In the genomic region with DNA sequence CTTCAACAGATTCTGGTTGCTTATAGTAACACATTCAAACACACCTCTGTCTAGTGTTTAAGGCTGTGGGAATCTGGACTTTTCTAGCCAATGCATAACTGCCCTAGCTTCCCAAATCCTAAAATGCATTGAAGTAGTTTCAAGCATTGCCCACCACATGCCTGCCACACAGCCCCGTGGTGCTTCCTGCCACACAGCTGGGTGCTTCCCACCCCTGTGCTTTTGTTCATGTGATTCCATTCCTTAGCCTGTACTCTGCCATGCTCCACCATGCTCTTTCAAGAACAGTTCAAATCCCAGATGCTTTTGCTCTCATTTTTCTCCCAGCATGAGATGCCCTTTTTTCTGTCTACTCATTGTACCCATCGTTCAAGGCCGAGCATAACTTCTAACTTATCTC, we compare ENCODE assay signal across 2 cellular contexts.
TF ChIP-seq lines count a peak whose summit lies in the region.

No MANE protein-coding gene starts in this region.

TF ChIP-seq in HEK293, 187 proteins besides CTCF, POLR2A, EP300 and RAD21:
- 0 out of 2 replicates have a peak, but pooled peaks have one; percentile 24 for TF ChIP-seq ZIC2 (tag by site-specific recombination; IDR thresholded peaks at IDR 0.05)
- TF ChIP-seq, protein P1, sequence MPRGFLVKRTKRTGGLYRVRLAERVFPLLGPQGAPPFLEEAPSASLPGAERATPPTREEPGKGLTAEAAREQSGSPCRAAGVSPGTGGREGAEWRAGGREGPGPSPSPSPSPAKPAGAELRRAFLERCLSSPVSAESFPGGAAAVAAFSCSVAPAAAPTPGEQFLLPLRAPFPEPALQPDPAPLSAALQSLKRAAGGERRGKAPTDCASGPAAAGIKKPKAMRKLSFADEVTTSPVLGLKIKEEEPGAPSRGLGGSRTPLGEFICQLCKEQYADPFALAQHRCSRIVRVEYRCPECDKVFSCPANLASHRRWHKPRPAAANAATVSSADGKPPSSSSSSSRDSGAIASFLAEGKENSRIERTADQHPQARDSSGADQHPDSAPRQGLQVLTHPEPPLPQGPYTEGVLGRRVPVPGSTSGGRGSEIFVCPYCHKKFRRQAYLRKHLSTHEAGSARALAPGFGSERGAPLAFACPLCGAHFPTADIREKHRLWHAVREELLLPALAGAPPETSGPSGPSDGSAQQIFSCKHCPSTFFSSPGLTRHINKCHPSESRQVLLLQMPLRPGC (tag by site-specific recombination; IDR thresholded peaks at IDR 0.05), result no peak

TF ChIP-seq in K562, 482 proteins besides CTCF, POLR2A, EP300 and RAD21:
- no peak for TF ChIP-seq ZBTB7A (IDR thresholded peaks at IDR 0.05; ENCODE audit: borderline replicate concordance, control insufficient read depth, low read depth, low read length)
- TF ChIP-seq TAF7 (tag; IDR thresholded peaks at IDR 0.05), result no peak
- no peak for TF ChIP-seq ZC3H11A (IDR thresholded peaks at IDR 0.05; ENCODE audit: low read depth, low read length)
- TF ChIP-seq ZNF668 (CRISPR knock-in tag; IDR thresholded peaks at IDR 0.05), result no peak
- TF ChIP-seq CBX3 (IDR thresholded peaks at IDR 0.05; ENCODE audit: borderline replicate concordance in 1 of 2, low read length in 2 of 2), result no peak
- TF ChIP-seq ZNF239 (CRISPR knock-in tag; IDR thresholded peaks at IDR 0.05), result no peak
- TF ChIP-seq, protein P2, sequence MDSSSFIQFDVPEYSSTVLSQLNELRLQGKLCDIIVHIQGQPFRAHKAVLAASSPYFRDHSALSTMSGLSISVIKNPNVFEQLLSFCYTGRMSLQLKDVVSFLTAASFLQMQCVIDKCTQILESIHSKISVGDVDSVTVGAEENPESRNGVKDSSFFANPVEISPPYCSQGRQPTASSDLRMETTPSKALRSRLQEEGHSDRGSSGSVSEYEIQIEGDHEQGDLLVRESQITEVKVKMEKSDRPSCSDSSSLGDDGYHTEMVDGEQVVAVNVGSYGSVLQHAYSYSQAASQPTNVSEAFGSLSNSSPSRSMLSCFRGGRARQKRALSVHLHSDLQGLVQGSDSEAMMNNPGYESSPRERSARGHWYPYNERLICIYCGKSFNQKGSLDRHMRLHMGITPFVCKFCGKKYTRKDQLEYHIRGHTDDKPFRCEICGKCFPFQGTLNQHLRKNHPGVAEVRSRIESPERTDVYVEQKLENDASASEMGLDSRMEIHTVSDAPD (CRISPR knock-in tag; IDR thresholded peaks at IDR 0.05), result no peak
- TF ChIP-seq SMARCA4 (IDR thresholded peaks at IDR 0.05), result no peak
- no peak for TF ChIP-seq PCBP1 (IDR thresholded peaks at IDR 0.05; ENCODE audit: low read depth, low read length, poor library complexity, severe bottlenecking)
- peak; percentile 35; the same call in 1 of the 2 replicates for TF ChIP-seq NFE2 (IDR thresholded peaks at IDR 0.05; ENCODE audit: low read depth)
- no peak for TF ChIP-seq FOXK1 (CRISPR knock-in tag; IDR thresholded peaks at IDR 0.05; ENCODE audit: borderline replicate concordance)
- TF ChIP-seq MAFG (tag; conservative IDR thresholded peaks at IDR 0.05), result 0 out of 2 replicates have a peak, but pooled peaks have one; percentile 21
TF ChIP-seq in K562: peak in this region for 2.
